In the genomic region with DNA sequence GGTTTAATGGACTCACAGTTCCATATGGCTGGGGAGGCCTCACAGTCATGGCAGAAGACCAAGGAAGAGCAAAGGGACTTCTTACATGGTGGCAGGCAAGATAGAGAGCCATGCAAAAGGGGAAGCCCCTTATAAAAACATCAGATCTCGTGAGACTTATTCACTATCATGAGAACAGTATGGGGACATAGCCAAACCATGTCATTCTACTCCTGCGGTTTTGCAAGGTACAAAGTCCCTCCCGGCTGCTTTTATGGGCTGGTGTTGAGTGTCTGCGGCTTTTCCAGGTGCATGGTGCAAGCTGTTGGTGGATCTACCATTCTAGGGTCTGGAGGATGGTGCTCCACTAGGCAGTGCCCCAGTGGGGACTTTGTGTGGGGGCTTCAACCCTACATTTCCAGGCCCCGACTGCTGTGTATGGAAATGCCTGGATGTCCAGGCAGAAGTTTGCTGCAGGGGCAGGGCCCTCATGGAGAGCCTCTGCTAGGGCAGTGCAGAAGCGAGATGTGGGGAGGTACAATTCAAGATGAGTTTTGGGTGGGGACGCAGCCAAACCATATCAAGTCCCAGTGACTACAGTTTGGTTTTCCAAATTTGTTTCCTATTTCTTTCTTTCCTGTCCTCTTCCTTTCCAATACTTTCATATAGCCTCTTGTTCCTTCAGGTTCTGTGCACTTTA, we compare ENCODE assay signal across 1 cellular context.
TF ChIP-seq lines count a peak whose summit lies in the region.
"Not testable (repeated sequence)": the region's sequence is repeated elsewhere in the genome, so short reads cannot be mapped to it uniquely, and the experiment has no call there.

No MANE protein-coding gene starts in this region.

TF ChIP-seq in HepG2, 621 proteins besides CTCF, POLR2A, EP300 and RAD21 (continued from another document):
- not testable (repeated sequence) for TF ChIP-seq ZBTB40 (IDR thresholded peaks at IDR 0.05)
- TF ChIP-seq ZBTB40 (CRISPR knock-in tag; IDR thresholded peaks at IDR 0.05) (peak; percentile 46; the same call in 1 of the 2 replicates), BCL3 (CRISPR knock-in tag; IDR thresholded peaks at IDR 0.05) (peak; percentile 72; the same call in 1 of the 2 replicates), ZFX (CRISPR knock-in tag; IDR thresholded peaks at IDR 0.05; ENCODE audit: low read depth) (peak; percentile 52), ZNF503 (CRISPR knock-in tag; IDR thresholded peaks at IDR 0.05) (peak; percentile 60), ATAD3A (CRISPR knock-in tag; IDR thresholded peaks at IDR 0.05) (peak; percentile 59; the same call in 1 of the 2 replicates), MLXIP (CRISPR knock-in tag; IDR thresholded peaks at IDR 0.05; ENCODE audit: borderline replicate concordance) (0 out of 2 replicates have a peak, but pooled peaks have one; percentile 28), KAT8 (CRISPR knock-in tag; IDR thresholded peaks at IDR 0.05) (peak; percentile 86), ZNF549 (CRISPR knock-in tag; IDR thresholded peaks at IDR 0.05) (peak; percentile 92; the same call in 1 of the 2 replicates), ZNF703 (CRISPR knock-in tag; IDR thresholded peaks at IDR 0.05; ENCODE audit: borderline replicate concordance) (0 out of 2 replicates have a peak, but pooled peaks have one; percentile 50), ZSCAN29 (CRISPR knock-in tag; conservative IDR thresholded peaks at IDR 0.05) (peak; percentile 61; the same call in 1 of the 2 replicates), FOXO1 (CRISPR knock-in tag; IDR thresholded peaks at IDR 0.05) (peak; percentile 69), EHMT2 (IDR thresholded peaks at IDR 0.05; ENCODE audit: borderline replicate concordance, low read depth, low read length) (peak; percentile 96; the same call in 1 of the 2 replicates), ZNF605 (CRISPR knock-in tag; IDR thresholded peaks at IDR 0.05) (peak; percentile 75), FOSL2 (CRISPR knock-in tag; IDR thresholded peaks at IDR 0.05) (peak; percentile 84), ZFP36L1 (CRISPR knock-in tag; IDR thresholded peaks at IDR 0.05) (peak; percentile 82; the same call in 1 of the 2 replicates)
- TF ChIP-seq, protein P1, sequence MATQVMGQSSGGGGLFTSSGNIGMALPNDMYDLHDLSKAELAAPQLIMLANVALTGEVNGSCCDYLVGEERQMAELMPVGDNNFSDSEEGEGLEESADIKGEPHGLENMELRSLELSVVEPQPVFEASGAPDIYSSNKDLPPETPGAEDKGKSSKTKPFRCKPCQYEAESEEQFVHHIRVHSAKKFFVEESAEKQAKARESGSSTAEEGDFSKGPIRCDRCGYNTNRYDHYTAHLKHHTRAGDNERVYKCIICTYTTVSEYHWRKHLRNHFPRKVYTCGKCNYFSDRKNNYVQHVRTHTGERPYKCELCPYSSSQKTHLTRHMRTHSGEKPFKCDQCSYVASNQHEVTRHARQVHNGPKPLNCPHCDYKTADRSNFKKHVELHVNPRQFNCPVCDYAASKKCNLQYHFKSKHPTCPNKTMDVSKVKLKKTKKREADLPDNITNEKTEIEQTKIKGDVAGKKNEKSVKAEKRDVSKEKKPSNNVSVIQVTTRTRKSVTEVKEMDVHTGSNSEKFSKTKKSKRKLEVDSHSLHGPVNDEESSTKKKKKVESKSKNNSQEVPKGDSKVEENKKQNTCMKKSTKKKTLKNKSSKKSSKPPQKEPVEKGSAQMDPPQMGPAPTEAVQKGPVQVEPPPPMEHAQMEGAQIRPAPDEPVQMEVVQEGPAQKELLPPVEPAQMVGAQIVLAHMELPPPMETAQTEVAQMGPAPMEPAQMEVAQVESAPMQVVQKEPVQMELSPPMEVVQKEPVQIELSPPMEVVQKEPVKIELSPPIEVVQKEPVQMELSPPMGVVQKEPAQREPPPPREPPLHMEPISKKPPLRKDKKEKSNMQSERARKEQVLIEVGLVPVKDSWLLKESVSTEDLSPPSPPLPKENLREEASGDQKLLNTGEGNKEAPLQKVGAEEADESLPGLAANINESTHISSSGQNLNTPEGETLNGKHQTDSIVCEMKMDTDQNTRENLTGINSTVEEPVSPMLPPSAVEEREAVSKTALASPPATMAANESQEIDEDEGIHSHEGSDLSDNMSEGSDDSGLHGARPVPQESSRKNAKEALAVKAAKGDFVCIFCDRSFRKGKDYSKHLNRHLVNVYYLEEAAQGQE (IDR thresholded peaks at IDR 0.05; ENCODE audit: borderline replicate concordance in 1 of 2, low read depth in 1 of 2, low read length in 2 of 2), result 0 out of 4 replicates have a peak, but pooled peaks of 1 of the 2 experiments have one; percentile 6
- TF ChIP-seq, protein P2, sequence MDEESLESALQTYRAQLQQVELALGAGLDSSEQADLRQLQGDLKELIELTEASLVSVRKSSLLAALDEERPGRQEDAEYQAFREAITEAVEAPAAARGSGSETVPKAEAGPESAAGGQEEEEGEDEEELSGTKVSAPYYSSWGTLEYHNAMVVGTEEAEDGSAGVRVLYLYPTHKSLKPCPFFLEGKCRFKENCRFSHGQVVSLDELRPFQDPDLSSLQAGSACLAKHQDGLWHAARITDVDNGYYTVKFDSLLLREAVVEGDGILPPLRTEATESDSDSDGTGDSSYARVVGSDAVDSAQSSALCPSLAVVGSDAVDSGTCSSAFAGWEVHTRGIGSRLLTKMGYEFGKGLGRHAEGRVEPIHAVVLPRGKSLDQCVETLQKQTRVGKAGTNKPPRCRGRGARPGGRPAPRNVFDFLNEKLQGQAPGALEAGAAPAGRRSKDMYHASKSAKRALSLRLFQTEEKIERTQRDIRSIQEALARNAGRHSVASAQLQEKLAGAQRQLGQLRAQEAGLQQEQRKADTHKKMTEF (CRISPR knock-in tag; IDR thresholded peaks at IDR 0.05), result peak; percentile 88
- TF ChIP-seq, protein P3, sequence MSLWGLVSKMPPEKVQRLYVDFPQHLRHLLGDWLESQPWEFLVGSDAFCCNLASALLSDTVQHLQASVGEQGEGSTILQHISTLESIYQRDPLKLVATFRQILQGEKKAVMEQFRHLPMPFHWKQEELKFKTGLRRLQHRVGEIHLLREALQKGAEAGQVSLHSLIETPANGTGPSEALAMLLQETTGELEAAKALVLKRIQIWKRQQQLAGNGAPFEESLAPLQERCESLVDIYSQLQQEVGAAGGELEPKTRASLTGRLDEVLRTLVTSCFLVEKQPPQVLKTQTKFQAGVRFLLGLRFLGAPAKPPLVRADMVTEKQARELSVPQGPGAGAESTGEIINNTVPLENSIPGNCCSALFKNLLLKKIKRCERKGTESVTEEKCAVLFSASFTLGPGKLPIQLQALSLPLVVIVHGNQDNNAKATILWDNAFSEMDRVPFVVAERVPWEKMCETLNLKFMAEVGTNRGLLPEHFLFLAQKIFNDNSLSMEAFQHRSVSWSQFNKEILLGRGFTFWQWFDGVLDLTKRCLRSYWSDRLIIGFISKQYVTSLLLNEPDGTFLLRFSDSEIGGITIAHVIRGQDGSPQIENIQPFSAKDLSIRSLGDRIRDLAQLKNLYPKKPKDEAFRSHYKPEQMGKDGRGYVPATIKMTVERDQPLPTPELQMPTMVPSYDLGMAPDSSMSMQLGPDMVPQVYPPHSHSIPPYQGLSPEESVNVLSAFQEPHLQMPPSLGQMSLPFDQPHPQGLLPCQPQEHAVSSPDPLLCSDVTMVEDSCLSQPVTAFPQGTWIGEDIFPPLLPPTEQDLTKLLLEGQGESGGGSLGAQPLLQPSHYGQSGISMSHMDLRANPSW (CRISPR knock-in tag; IDR thresholded peaks at IDR 0.05; ENCODE audit: borderline replicate concordance), result peak; percentile 81
